ENCODE assay signal across 1 cellular context in genomic region chr20:4720121-4720976, GRCh38.
A peak's percentile ranks its signal among the peaks of the same experiment; 100 is the strongest.
TF ChIP-seq lines count a peak whose summit lies in the region.

No MANE protein-coding gene starts in this region.

TF ChIP-seq in HepG2, 621 proteins besides CTCF, POLR2A, EP300 and RAD21 (continued from another document and continues in another):
- TF ChIP-seq HNF4G (IDR thresholded peaks at IDR 0.05; ENCODE audit: borderline replicate concordance, low read depth, low read length) (peak; percentile 40; the same call in 1 of the 2 replicates), HNF4G (CRISPR knock-in tag; IDR thresholded peaks at IDR 0.05; ENCODE audit: borderline replicate concordance, low read depth) (no peak; the same call in none of the 2 replicates), FUBP1 (CRISPR knock-in tag; IDR thresholded peaks at IDR 0.05; ENCODE audit: borderline replicate concordance) (no peak), JUN (CRISPR knock-in tag; IDR thresholded peaks at IDR 0.05) (no peak), SRY (CRISPR knock-in tag; IDR thresholded peaks at IDR 0.05) (no peak), SNAPC5 (CRISPR knock-in tag; IDR thresholded peaks at IDR 0.05; ENCODE audit: borderline replicate concordance) (no peak), THYN1 (CRISPR knock-in tag; IDR thresholded peaks at IDR 0.05; ENCODE audit: borderline replicate concordance, low read depth) (no peak), HHEX (CRISPR knock-in tag; IDR thresholded peaks at IDR 0.05) (no peak), BRCA1 (CRISPR knock-in tag; IDR thresholded peaks at IDR 0.05) (no peak), MTA3 (CRISPR knock-in tag; IDR thresholded peaks at IDR 0.05) (no peak), MAFF (IDR thresholded peaks at IDR 0.05; ENCODE audit: low read depth, low read length) (peak; percentile 71), TEAD2 (CRISPR knock-in tag; IDR thresholded peaks at IDR 0.05) (no peak), AKNA (CRISPR knock-in tag; IDR thresholded peaks at IDR 0.05; ENCODE audit: borderline replicate concordance) (no peak), TFDP1 (CRISPR knock-in tag; IDR thresholded peaks at IDR 0.05; ENCODE audit: borderline replicate concordance) (no peak), ZNF160 (CRISPR knock-in tag; IDR thresholded peaks at IDR 0.05) (no peak), GZF1 (CRISPR knock-in tag; IDR thresholded peaks at IDR 0.05) (no peak), GRHL1 (CRISPR knock-in tag; conservative IDR thresholded peaks at IDR 0.05) (no peak), PHF5A (CRISPR knock-in tag; IDR thresholded peaks at IDR 0.05; ENCODE audit: low read depth, unreplicated experiment) (no peak), KDM1A (CRISPR knock-in tag; IDR thresholded peaks at IDR 0.05) (no peak), MTA1 (CRISPR knock-in tag; IDR thresholded peaks at IDR 0.05; ENCODE audit: borderline replicate concordance) (no peak), ZNF788 (CRISPR knock-in tag; IDR thresholded peaks at IDR 0.05; ENCODE audit: borderline replicate concordance) (no peak), ZNF362 (CRISPR knock-in tag; IDR thresholded peaks at IDR 0.05; ENCODE audit: borderline replicate concordance) (no peak), DZIP1 (CRISPR knock-in tag; IDR thresholded peaks at IDR 0.05) (no peak), SOX5 (CRISPR knock-in tag; IDR thresholded peaks at IDR 0.05; ENCODE audit: borderline replicate concordance) (peak; percentile 97), MIER3 (CRISPR knock-in tag; IDR thresholded peaks at IDR 0.05; ENCODE audit: borderline replicate concordance) (no peak; the same call in 1 of the 2 replicates), MEF2D (CRISPR knock-in tag; IDR thresholded peaks at IDR 0.05) (0 out of 2 replicates have a peak, but pooled peaks have one; percentile 69), ARID3A (IDR thresholded peaks at IDR 0.05; ENCODE audit: low read depth, low read length) (peak; percentile 69; the same call in 1 of the 2 replicates), HMGA1 (CRISPR knock-in tag; conservative IDR thresholded peaks at IDR 0.05) (no peak), SNAPC4 (CRISPR knock-in tag; IDR thresholded peaks at IDR 0.05) (no peak), ZNF7 (CRISPR knock-in tag; IDR thresholded peaks at IDR 0.05) (no peak), PITX1 (CRISPR knock-in tag; IDR thresholded peaks at IDR 0.05) (no peak; the same call in 1 of the 2 replicates), HOXA5 (CRISPR knock-in tag; IDR thresholded peaks at IDR 0.05) (no peak; the same call in 1 of the 2 replicates), DDIT3 (CRISPR knock-in tag; IDR thresholded peaks at IDR 0.05) (no peak), IRF2 (CRISPR knock-in tag; IDR thresholded peaks at IDR 0.05) (no peak; the same call in 1 of the 2 replicates), ETS1 (CRISPR knock-in tag; IDR thresholded peaks at IDR 0.05) (no peak), ZNF556 (CRISPR knock-in tag; IDR thresholded peaks at IDR 0.05; ENCODE audit: borderline replicate concordance) (no peak)
